7 cellular contexts compared by ENCODE assay signal in genomic region chr10:45000764-45001381, GRCh38. TPM values are rescaled to one million over a fixed set of nuclear protein-coding genes. Genes with fewer than 3 reads are reported as not detected.
A peak's percentile ranks its signal among the peaks of the same experiment; 100 is the strongest.
DNase-seq lines count a peak whose midpoint lies in the region; ATAC-seq and TF ChIP-seq lines count a peak whose summit lies in the region.

Gene ZNF22, plus strand, starts transcription at chr10:45000923. Its CDS starts 2,446 bp downstream, at chr10:45003369.

- intact Hi-C loops in left colon (cut with DNase I, micrococcal nuclease) = no loop called here

- DNase-seq in NCI-H1092 treated with DMSO at 0.1 percent for 48 hours (lab: John Stamatoyannopoulos, UW) (peak; percentile 71), choroid plexus epithelial cell (ENCODE audit: low read depth) (peak; percentile 74), left colon (peak; percentile 60 to 80)
- peak; percentile 55 for DNase-seq in activated CD4-positive, alpha-beta T cell treated with anti-CD3 and anti-CD28 coated beads for 1 hour
- peak; percentile 48 to 60 for DNase-seq in stimulated activated CD4-positive, alpha-beta T cell treated with anti-CD3 and anti-CD28 coated beads, Interleukin-2, amount 100 ng/mL, for 48 hours

- H3K4me3 ChIP-seq in choroid plexus epithelial cell (ENCODE audit: low read depth, low read length) = peak within 1 kb of the TSS; percentile 61

- peak; percentile 82 for ATAC-seq in GM18502 (IDR thresholded peaks at IDR 0.05; ENCODE audit: poor library complexity, unreplicated experiment)
- peak; percentile 79 for ATAC-seq in HG02623 (IDR thresholded peaks at IDR 0.05; ENCODE audit: unreplicated experiment)
- peak; percentile 88 for ATAC-seq in left colon

- no peak for TF ChIP-seq CTCF in choroid plexus epithelial cell (conservative IDR thresholded peaks at IDR 0.05; ENCODE audit: low read depth, low read length)

RNA-seq across cellular contexts. Expression of gene ZNF22, which starts in this region (rescaled TPM):
- 10 to 100 TPM in 1 of 2 donors, 1 to 10 TPM in 1; 9.8 to 15.7 TPM for total RNA-seq in left colon

Comparison
In these comparisons a context has a peak if more than half of its experiments do, and no peak if none do; other contexts are left out.
1. Peak in every context shown above with its lines: DNase-seq, ATAC-seq and H3K4me3 ChIP-seq.